15 cellular contexts compared by ENCODE assay signal in genomic region chr18:44699571-44700261, GRCh38. TPM values are rescaled to one million over a fixed set of nuclear protein-coding genes. Genes with fewer than 3 reads are reported as not detected.
DNase-seq lines count a peak whose midpoint lies in the region; ATAC-seq, FAIRE-seq and TF ChIP-seq lines count a peak whose summit lies in the region.
"Had no signal": no experiment of that assay in that cellular context is flagged by ENCODE, and none has a peak within 500 bp of the region (broad histone marks: within the 10 kb centered on the region; RNA-seq: fewer than 3 reads in every experiment).

No MANE protein-coding gene starts in this region.

- H3K4me1 Mint-ChIP-seq in brain, result peaks cover 84% of the 10 kb centered on the region

- peaks cover 0 to 27% (median 0%) of the 10 kb centered on the region in 11 experiments; a peak in 3 of 22 replicates for H4K20me1 ChIP-seq in BLaER1 treated with 17β-estradiol and CSF1 and Interleukin-3, amounts not matched to agents 10 nM and 100 nM

- H3K4me3 ChIP-seq in BLaER1 treated with 17β-estradiol and CSF1 and Interleukin-3, amounts not matched to agents 10 nM and 100 nM, result no peak overlapping the region
- H3K4me3 ChIP-seq in kidney (ENCODE audit: low read length in 2 of 2), result peak overlapping the region in 1 of 2 donors; percentile 13
- H3K4me3 ChIP-seq in skeletal muscle tissue (ENCODE audit: low read length in 3 of 3), result peak overlapping the region in 1 of 3 donors; percentile 34
- H3K4me3 ChIP-seq: adrenal gland, GM23338 had no signal

- peak overlapping the region in 7 of 11 experiments; percentile 1 to 40 (median 19); a peak in 8 of 22 replicates for H3K4me2 ChIP-seq in BLaER1 treated with 17β-estradiol and CSF1 and Interleukin-3, amounts not matched to agents 10 nM and 100 nM
- H3K4me2 ChIP-seq: GM23338 had no signal

- no peak for FAIRE-seq in kidney (lab: Jason Lieb, UNC)

- peak overlapping the region in 1 of 5 experiments; percentile 46 for H3K4me3 Mint-ChIP-seq in brain
- H3K4me3 Mint-ChIP-seq: activated CD4-positive, alpha-beta T cell treated with anti-CD3 and anti-CD28 coated beads, Interleukin-2, amount 10 ng/mL, durations not matched to agents 24 days and 14 days; activated T-helper 1 cell treated with anti-CD3 and anti-CD28 coated beads, Interleukin-12 subunit alpha, Interleukin-12 subunit beta, Interleukin-2, Interleukin-4 antibody, amounts not matched to agents 30 ng/mL and 10 ng/mL and 1 ng/mL, durations not matched to agents 14 hours and 24 hours and 36 hours; GM23338 had no signal

- H3K9ac ChIP-seq in BLaER1 treated with 17β-estradiol and CSF1 and Interleukin-3, amounts not matched to agents 10 nM and 100 nM, result no peak overlapping the region
- no peak overlapping the region for H3K9ac ChIP-seq in kidney (ENCODE audit: low read length in 2 of 2)
- no peak overlapping the region for H3K9ac ChIP-seq in skeletal muscle tissue (ENCODE audit: low read depth in 1 of 3, low read length in 3 of 3)

- DNase-seq in kidney (peak; percentile 78), NCI-H524 treated with DMSO at 0.1 percent for 48 hours (lab: John Stamatoyannopoulos, UW) (no peak), inferior parietal cortex (ENCODE audit: extremely low spot score) (no peak)
- DNase-seq: activated CD4-positive, alpha-beta T cell treated with anti-CD3 and anti-CD28 coated beads, Interleukin-2, amount 10 ng/mL, durations not matched to agents 24 days and 14 days; adrenal gland; Kasumi-1; NCI-H187; stimulated activated CD4-positive, alpha-beta T cell treated with anti-CD3 and anti-CD28 coated beads, Interleukin-4, amount 100 ng/mL, for 24 hours had no signal

- peaks cover 0 to 9% (median 3%) of the 10 kb centered on the region in 10 experiments; a peak in 6 of 20 replicates for H3K4me1 ChIP-seq in BLaER1 treated with 17β-estradiol and CSF1 and Interleukin-3, amounts not matched to agents 10 nM and 100 nM
- H3K4me1 ChIP-seq in kidney (ENCODE audit: control insufficient read depth in 1 of 2, insufficient read depth in 1 of 2, low read depth in 1 of 2, low read length in 2 of 2) (peaks cover 34 to 37% of the 10 kb centered on the region in 2 donors), skeletal muscle tissue (ENCODE audit: control insufficient read depth in 3 of 3, insufficient read depth in 3 of 3, low read length in 3 of 3) (peaks cover 48 to 49% (median 48%) of the 10 kb centered on the region in 3 donors)

- TF ChIP-seq CTCF in brain (conservative IDR thresholded peaks at IDR 0.05) (no peak), kidney (IDR thresholded peaks at IDR 0.05; ENCODE audit: borderline replicate concordance, extremely low read depth, insufficient read depth) (no peak)

- no peaks in the 10 kb centered on the region for H3K9me3 ChIP-seq in BLaER1 treated with 17β-estradiol and CSF1 and Interleukin-3, amounts not matched to agents 10 nM and 100 nM (replicated peaks in 1 of 11)
- H3K9me3 ChIP-seq in kidney (ENCODE audit: control insufficient read depth in 1 of 2, low read length in 2 of 2) (no peaks in the 10 kb centered on the region), skeletal muscle tissue (ENCODE audit: control insufficient read depth in 3 of 3, low read length in 3 of 3) (no peaks in the 10 kb centered on the region)
- H3K9me3 ChIP-seq: adrenal gland had no signal

- H3K36me3 Mint-ChIP-seq in brain, result peaks cover 61% of the 10 kb centered on the region

- peak overlapping the region in 4 of 5 experiments; percentile 55 to 88 (median 74) for H3K27ac Mint-ChIP-seq in brain
- H3K27ac Mint-ChIP-seq: activated CD4-positive, alpha-beta T cell treated with anti-CD3 and anti-CD28 coated beads, Interleukin-2, amount 10 ng/mL, durations not matched to agents 24 days and 14 days; activated T-helper 1 cell treated with anti-CD3 and anti-CD28 coated beads, Interleukin-12 subunit alpha, Interleukin-12 subunit beta, Interleukin-2, Interleukin-4 antibody, amounts not matched to agents 30 ng/mL and 10 ng/mL and 1 ng/mL, durations not matched to agents 14 hours and 24 hours and 36 hours; GM23338 had no signal

- peaks cover 0 to 53% (median 0%) of the 10 kb centered on the region in 11 experiments; a peak in 4 of 22 replicates for H3K27me3 ChIP-seq in BLaER1 treated with 17β-estradiol and CSF1 and Interleukin-3, amounts not matched to agents 10 nM and 100 nM
- no peaks in the 10 kb centered on the region for H3K27me3 ChIP-seq in skeletal muscle tissue (ENCODE audit: control insufficient read depth in 3 of 3, insufficient read depth in 3 of 3, low read length in 3 of 3)
- H3K27me3 ChIP-seq: adrenal gland had no signal

- intact Hi-C loops in kidney (cut with DNase I), result no loop called here

- H3K9me3 Mint-ChIP-seq in brain, result peaks cover 0 to 12% (median 3%) of the 10 kb centered on the region in 5 experiments
- H3K9me3 Mint-ChIP-seq: activated T-helper 1 cell treated with anti-CD3 and anti-CD28 coated beads, Interleukin-12 subunit alpha, Interleukin-12 subunit beta, Interleukin-2, Interleukin-4 antibody, amounts not matched to agents 30 ng/mL and 10 ng/mL and 1 ng/mL, durations not matched to agents 14 hours and 24 hours and 36 hours had no signal

- H3K36me3 ChIP-seq in BLaER1 treated with 17β-estradiol and CSF1 and Interleukin-3, amounts not matched to agents 10 nM and 100 nM, result peaks cover 0 to 25% (median 3%) of the 10 kb centered on the region in 11 experiments; a peak in 5 of 22 replicates
- H3K36me3 ChIP-seq in kidney (ENCODE audit: control insufficient read depth in 1 of 2, insufficient read depth in 2 of 2, low read length in 2 of 2), result no peaks in the 10 kb centered on the region
- H3K36me3 ChIP-seq in skeletal muscle tissue (ENCODE audit: control insufficient read depth in 3 of 3, insufficient read depth in 3 of 3, low read length in 3 of 3), result peaks cover 0 to 2% (median 0%) of the 10 kb centered on the region in 3 donors
- H3K36me3 ChIP-seq: adrenal gland had no signal

- H3K27ac ChIP-seq in BLaER1 treated with 17β-estradiol and CSF1 and Interleukin-3, amounts not matched to agents 10 nM and 100 nM, result no peak overlapping the region
- H3K27ac ChIP-seq in kidney (ENCODE audit: low read depth in 2 of 2, low read length in 2 of 2), result peak overlapping the region in 1 of 2 donors; percentile 76
- H3K27ac ChIP-seq in skeletal muscle tissue (ENCODE audit: low read depth, low read length), result peak overlapping the region; percentile 28

- no peak for ATAC-seq in HG02571 (IDR thresholded peaks at IDR 0.05; ENCODE audit: unreplicated experiment)
- ATAC-seq in HG02970 (IDR thresholded peaks at IDR 0.05; ENCODE audit: low FRiP score, unreplicated experiment), result no peak

- no peaks in the 10 kb centered on the region for H3K27me3 Mint-ChIP-seq in brain

RNA-seq across cellular contexts. Expression of gene SETBP1, which starts 19.0 kb away (rescaled TPM):
- polyA plus RNA-seq in brain (ENCODE audit: insufficient read depth, low read depth, low replicate concordance), result 25.7 TPM
- total RNA-seq in kidney, result 71.7 TPM
- 2.7 TPM for polyA plus RNA-seq in kidney (ENCODE audit: insufficient read depth, low read depth, low replicate concordance)
- 13.6 TPM for total RNA-seq in skeletal muscle tissue
